Comparison of ENCODE assay signal across 2 cellular contexts in the genomic region with DNA sequence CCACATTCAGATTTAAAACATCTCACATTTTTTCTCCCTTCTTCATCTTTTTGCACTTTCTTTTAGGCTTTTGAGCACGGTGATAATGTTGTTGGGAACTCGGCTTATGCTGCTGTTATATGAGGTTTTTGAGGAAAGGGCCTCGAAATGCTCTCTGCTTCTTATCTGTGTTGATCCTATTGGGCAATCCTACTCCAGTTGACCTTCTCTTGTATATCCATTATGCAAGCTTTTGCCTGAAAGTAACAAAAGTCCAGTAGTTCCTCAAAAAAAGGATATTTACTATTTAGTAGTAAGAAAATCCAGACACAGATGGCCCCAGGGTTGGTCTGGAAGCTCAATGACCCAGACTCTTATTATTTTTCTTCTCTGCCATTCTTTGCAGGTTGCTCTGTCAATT.
TF ChIP-seq lines count a peak whose summit lies in the region.

No MANE protein-coding gene starts in this region.

TF ChIP-seq in A549, 52 proteins besides CTCF, POLR2A, EP300 and RAD21 (continued from another document):
- TF ChIP-seq, protein P1, sequence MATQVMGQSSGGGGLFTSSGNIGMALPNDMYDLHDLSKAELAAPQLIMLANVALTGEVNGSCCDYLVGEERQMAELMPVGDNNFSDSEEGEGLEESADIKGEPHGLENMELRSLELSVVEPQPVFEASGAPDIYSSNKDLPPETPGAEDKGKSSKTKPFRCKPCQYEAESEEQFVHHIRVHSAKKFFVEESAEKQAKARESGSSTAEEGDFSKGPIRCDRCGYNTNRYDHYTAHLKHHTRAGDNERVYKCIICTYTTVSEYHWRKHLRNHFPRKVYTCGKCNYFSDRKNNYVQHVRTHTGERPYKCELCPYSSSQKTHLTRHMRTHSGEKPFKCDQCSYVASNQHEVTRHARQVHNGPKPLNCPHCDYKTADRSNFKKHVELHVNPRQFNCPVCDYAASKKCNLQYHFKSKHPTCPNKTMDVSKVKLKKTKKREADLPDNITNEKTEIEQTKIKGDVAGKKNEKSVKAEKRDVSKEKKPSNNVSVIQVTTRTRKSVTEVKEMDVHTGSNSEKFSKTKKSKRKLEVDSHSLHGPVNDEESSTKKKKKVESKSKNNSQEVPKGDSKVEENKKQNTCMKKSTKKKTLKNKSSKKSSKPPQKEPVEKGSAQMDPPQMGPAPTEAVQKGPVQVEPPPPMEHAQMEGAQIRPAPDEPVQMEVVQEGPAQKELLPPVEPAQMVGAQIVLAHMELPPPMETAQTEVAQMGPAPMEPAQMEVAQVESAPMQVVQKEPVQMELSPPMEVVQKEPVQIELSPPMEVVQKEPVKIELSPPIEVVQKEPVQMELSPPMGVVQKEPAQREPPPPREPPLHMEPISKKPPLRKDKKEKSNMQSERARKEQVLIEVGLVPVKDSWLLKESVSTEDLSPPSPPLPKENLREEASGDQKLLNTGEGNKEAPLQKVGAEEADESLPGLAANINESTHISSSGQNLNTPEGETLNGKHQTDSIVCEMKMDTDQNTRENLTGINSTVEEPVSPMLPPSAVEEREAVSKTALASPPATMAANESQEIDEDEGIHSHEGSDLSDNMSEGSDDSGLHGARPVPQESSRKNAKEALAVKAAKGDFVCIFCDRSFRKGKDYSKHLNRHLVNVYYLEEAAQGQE (IDR thresholded peaks at IDR 0.05), result no peak
- TF ChIP-seq BHLHE40 (IDR thresholded peaks at IDR 0.05; ENCODE audit: low read depth, low read length) (no peak), RCOR1 (IDR thresholded peaks at IDR 0.05; ENCODE audit: low read depth, low read length) (no peak), TFCP2L1 (CRISPR knock-in tag; IDR thresholded peaks at IDR 0.05) (no peak), SREBF2 (IDR thresholded peaks at IDR 0.05) (no peak), NFE2L2 (conservative IDR thresholded peaks at IDR 0.05; ENCODE audit: low read length) (no peak), CBX8 (IDR thresholded peaks at IDR 0.05) (no peak), RARB (CRISPR knock-in tag; IDR thresholded peaks at IDR 0.05) (no peak), TP53 (CRISPR knock-in tag; IDR thresholded peaks at IDR 0.05) (no peak)
- TF ChIP-seq, protein P2, sequence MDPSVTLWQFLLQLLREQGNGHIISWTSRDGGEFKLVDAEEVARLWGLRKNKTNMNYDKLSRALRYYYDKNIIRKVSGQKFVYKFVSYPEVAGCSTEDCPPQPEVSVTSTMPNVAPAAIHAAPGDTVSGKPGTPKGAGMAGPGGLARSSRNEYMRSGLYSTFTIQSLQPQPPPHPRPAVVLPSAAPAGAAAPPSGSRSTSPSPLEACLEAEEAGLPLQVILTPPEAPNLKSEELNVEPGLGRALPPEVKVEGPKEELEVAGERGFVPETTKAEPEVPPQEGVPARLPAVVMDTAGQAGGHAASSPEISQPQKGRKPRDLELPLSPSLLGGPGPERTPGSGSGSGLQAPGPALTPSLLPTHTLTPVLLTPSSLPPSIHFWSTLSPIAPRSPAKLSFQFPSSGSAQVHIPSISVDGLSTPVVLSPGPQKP (IDR thresholded peaks at IDR 0.05; ENCODE audit: low read depth, low read length), result no peak
- TF ChIP-seq, protein P3, sequence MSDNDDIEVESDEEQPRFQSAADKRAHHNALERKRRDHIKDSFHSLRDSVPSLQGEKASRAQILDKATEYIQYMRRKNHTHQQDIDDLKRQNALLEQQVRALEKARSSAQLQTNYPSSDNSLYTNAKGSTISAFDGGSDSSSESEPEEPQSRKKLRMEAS (IDR thresholded peaks at IDR 0.05), result no peak
- TF ChIP-seq, protein P4, sequence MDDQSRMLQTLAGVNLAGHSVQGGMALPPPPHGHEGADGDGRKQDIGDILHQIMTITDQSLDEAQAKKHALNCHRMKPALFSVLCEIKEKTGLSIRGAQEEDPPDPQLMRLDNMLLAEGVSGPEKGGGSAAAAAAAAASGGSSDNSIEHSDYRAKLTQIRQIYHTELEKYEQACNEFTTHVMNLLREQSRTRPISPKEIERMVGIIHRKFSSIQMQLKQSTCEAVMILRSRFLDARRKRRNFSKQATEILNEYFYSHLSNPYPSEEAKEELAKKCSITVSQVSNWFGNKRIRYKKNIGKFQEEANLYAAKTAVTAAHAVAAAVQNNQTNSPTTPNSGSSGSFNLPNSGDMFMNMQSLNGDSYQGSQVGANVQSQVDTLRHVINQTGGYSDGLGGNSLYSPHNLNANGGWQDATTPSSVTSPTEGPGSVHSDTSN (IDR thresholded peaks at IDR 0.05), result no peak

TF ChIP-seq in HepG2, 621 proteins besides CTCF, POLR2A, EP300 and RAD21 (continues in another document):
- TF ChIP-seq, protein P5, sequence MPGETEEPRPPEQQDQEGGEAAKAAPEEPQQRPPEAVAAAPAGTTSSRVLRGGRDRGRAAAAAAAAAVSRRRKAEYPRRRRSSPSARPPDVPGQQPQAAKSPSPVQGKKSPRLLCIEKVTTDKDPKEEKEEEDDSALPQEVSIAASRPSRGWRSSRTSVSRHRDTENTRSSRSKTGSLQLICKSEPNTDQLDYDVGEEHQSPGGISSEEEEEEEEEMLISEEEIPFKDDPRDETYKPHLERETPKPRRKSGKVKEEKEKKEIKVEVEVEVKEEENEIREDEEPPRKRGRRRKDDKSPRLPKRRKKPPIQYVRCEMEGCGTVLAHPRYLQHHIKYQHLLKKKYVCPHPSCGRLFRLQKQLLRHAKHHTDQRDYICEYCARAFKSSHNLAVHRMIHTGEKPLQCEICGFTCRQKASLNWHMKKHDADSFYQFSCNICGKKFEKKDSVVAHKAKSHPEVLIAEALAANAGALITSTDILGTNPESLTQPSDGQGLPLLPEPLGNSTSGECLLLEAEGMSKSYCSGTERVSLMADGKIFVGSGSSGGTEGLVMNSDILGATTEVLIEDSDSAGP (CRISPR knock-in tag; IDR thresholded peaks at IDR 0.05; ENCODE audit: borderline replicate concordance), result no peak
- TF ChIP-seq ISX (CRISPR knock-in tag; conservative IDR thresholded peaks at IDR 0.05) (no peak), FOXP1 (IDR thresholded peaks at IDR 0.05) (no peak), FOXP1 (CRISPR knock-in tag; IDR thresholded peaks at IDR 0.05) (0 out of 2 replicates have a peak, but pooled peaks have one; percentile 12), SP140L (CRISPR knock-in tag; IDR thresholded peaks at IDR 0.05; ENCODE audit: borderline replicate concordance) (no peak), ZNF382 (CRISPR knock-in tag; IDR thresholded peaks at IDR 0.05; ENCODE audit: borderline replicate concordance) (no peak), ZKSCAN1 (IDR thresholded peaks at IDR 0.05; ENCODE audit: low read length) (no peak), SETDB1 (CRISPR knock-in tag; IDR thresholded peaks at IDR 0.05; ENCODE audit: borderline replicate concordance) (no peak), PCBP2 (optimal IDR thresholded peaks at IDR 0.05; ENCODE audit: low read depth, low read length, poor library complexity, severe bottlenecking) (no peak), FOXJ3 (CRISPR knock-in tag; IDR thresholded peaks at IDR 0.05; ENCODE audit: borderline replicate concordance) (peak; percentile 38; the same call in 1 of the 2 replicates), HNF4A (CRISPR knock-in tag; IDR thresholded peaks at IDR 0.05) (peak; percentile 57), ZNF777 (CRISPR knock-in tag; IDR thresholded peaks at IDR 0.05) (no peak), HOXA3 (CRISPR knock-in tag; IDR thresholded peaks at IDR 0.05) (no peak), KDM6A (CRISPR knock-in tag; IDR thresholded peaks at IDR 0.05; ENCODE audit: low read depth) (no peak), KDM5A (IDR thresholded peaks at IDR 0.05; ENCODE audit: borderline replicate concordance, low read length) (no peak), ZNF878 (CRISPR knock-in tag; IDR thresholded peaks at IDR 0.05) (no peak), CEBPB (IDR thresholded peaks at IDR 0.05; ENCODE audit: borderline replicate concordance, low read depth, low read length) (peak; percentile 71; the same call in 1 of the 2 replicates), KAT2B (IDR thresholded peaks at IDR 0.05; ENCODE audit: borderline replicate concordance, low read depth, low read length) (no peak), ZNF343 (CRISPR knock-in tag; IDR thresholded peaks at IDR 0.05) (no peak), BRD4 (CRISPR knock-in tag; IDR thresholded peaks at IDR 0.05) (no peak), ZNF333 (CRISPR knock-in tag; IDR thresholded peaks at IDR 0.05; ENCODE audit: borderline replicate concordance) (no peak), ZNF768 (CRISPR knock-in tag; IDR thresholded peaks at IDR 0.05) (no peak), KDM3A (CRISPR knock-in tag; IDR thresholded peaks at IDR 0.05; ENCODE audit: low read depth) (no peak), HOXD1 (CRISPR knock-in tag; IDR thresholded peaks at IDR 0.05) (no peak), ZNF337 (CRISPR knock-in tag; IDR thresholded peaks at IDR 0.05; ENCODE audit: borderline replicate concordance, low read depth) (no peak), ZNF431 (CRISPR knock-in tag; IDR thresholded peaks at IDR 0.05; ENCODE audit: borderline replicate concordance, low read depth) (no peak)
- TF ChIP-seq, protein P6, sequence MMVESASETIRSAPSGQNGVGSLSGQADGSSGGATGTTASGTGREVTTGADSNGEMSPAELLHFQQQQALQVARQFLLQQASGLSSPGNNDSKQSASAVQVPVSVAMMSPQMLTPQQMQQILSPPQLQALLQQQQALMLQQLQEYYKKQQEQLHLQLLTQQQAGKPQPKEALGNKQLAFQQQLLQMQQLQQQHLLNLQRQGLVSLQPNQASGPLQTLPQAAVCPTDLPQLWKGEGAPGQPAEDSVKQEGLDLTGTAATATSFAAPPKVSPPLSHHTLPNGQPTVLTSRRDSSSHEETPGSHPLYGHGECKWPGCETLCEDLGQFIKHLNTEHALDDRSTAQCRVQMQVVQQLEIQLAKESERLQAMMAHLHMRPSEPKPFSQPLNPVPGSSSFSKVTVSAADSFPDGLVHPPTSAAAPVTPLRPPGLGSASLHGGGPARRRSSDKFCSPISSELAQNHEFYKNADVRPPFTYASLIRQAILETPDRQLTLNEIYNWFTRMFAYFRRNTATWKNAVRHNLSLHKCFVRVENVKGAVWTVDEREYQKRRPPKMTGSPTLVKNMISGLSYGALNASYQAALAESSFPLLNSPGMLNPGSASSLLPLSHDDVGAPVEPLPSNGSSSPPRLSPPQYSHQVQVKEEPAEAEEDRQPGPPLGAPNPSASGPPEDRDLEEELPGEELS (CRISPR knock-in tag; IDR thresholded peaks at IDR 0.05), result no peak
- TF ChIP-seq, protein P7, sequence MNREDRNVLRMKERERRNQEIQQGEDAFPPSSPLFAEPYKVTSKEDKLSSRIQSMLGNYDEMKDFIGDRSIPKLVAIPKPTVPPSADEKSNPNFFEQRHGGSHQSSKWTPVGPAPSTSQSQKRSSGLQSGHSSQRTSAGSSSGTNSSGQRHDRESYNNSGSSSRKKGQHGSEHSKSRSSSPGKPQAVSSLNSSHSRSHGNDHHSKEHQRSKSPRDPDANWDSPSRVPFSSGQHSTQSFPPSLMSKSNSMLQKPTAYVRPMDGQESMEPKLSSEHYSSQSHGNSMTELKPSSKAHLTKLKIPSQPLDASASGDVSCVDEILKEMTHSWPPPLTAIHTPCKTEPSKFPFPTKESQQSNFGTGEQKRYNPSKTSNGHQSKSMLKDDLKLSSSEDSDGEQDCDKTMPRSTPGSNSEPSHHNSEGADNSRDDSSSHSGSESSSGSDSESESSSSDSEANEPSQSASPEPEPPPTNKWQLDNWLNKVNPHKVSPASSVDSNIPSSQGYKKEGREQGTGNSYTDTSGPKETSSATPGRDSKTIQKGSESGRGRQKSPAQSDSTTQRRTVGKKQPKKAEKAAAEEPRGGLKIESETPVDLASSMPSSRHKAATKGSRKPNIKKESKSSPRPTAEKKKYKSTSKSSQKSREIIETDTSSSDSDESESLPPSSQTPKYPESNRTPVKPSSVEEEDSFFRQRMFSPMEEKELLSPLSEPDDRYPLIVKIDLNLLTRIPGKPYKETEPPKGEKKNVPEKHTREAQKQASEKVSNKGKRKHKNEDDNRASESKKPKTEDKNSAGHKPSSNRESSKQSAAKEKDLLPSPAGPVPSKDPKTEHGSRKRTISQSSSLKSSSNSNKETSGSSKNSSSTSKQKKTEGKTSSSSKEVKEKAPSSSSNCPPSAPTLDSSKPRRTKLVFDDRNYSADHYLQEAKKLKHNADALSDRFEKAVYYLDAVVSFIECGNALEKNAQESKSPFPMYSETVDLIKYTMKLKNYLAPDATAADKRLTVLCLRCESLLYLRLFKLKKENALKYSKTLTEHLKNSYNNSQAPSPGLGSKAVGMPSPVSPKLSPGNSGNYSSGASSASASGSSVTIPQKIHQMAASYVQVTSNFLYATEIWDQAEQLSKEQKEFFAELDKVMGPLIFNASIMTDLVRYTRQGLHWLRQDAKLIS (CRISPR knock-in tag; IDR thresholded peaks at IDR 0.05), result no peak
- TF ChIP-seq, protein P8, sequence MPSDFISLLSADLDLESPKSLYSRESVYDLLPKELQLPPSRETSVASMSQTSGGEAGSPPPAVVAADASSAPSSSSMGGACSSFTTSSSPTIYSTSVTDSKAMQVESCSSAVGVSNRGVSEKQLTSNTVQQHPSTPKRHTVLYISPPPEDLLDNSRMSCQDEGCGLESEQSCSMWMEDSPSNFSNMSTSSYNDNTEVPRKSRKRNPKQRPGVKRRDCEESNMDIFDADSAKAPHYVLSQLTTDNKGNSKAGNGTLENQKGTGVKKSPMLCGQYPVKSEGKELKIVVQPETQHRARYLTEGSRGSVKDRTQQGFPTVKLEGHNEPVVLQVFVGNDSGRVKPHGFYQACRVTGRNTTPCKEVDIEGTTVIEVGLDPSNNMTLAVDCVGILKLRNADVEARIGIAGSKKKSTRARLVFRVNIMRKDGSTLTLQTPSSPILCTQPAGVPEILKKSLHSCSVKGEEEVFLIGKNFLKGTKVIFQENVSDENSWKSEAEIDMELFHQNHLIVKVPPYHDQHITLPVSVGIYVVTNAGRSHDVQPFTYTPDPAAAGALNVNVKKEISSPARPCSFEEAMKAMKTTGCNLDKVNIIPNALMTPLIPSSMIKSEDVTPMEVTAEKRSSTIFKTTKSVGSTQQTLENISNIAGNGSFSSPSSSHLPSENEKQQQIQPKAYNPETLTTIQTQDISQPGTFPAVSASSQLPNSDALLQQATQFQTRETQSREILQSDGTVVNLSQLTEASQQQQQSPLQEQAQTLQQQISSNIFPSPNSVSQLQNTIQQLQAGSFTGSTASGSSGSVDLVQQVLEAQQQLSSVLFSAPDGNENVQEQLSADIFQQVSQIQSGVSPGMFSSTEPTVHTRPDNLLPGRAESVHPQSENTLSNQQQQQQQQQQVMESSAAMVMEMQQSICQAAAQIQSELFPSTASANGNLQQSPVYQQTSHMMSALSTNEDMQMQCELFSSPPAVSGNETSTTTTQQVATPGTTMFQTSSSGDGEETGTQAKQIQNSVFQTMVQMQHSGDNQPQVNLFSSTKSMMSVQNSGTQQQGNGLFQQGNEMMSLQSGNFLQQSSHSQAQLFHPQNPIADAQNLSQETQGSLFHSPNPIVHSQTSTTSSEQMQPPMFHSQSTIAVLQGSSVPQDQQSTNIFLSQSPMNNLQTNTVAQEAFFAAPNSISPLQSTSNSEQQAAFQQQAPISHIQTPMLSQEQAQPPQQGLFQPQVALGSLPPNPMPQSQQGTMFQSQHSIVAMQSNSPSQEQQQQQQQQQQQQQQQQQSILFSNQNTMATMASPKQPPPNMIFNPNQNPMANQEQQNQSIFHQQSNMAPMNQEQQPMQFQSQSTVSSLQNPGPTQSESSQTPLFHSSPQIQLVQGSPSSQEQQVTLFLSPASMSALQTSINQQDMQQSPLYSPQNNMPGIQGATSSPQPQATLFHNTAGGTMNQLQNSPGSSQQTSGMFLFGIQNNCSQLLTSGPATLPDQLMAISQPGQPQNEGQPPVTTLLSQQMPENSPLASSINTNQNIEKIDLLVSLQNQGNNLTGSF (CRISPR knock-in tag; IDR thresholded peaks at IDR 0.05), result no peak
- TF ChIP-seq, protein P9, sequence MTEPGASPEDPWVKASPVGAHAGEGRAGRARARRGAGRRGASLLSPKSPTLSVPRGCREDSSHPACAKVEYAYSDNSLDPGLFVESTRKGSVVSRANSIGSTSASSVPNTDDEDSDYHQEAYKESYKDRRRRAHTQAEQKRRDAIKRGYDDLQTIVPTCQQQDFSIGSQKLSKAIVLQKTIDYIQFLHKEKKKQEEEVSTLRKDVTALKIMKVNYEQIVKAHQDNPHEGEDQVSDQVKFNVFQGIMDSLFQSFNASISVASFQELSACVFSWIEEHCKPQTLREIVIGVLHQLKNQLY (CRISPR knock-in tag; IDR thresholded peaks at IDR 0.05), result no peak
